Comparison of ENCODE assay signal across 25 cellular contexts in the genomic region with DNA sequence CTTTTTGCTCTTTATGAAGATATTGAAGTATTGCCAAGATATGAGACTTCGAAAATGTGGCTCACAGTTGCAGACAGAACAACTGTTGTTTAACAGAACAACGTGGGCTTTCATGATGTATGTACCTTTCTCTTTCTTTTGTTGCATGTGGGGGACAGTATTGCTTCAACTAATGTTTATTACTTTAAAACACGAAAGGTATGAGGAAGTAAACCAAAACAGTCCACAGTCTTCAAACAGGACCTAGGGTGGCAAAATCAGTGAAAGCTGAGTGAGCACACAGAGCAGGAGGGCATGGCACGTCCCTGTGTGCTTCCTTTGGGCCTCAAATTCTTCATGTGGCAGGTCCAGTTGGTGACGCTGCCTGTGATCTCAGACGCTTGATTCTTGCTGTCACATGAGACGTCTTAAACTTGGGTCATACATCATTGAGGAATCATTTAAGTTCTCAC. TPM values are rescaled to one million over a fixed set of nuclear protein-coding genes. Genes with fewer than 3 reads are reported as not detected.
DNase-seq lines count a peak whose midpoint lies in the region; ATAC-seq and TF ChIP-seq lines count a peak whose summit lies in the region.
"Had no signal": no experiment of that assay in that cellular context is flagged by ENCODE, and none has a peak within 500 bp of the region (broad histone marks: within the 10 kb centered on the region; RNA-seq: fewer than 3 reads in every experiment).

No MANE protein-coding gene starts in this region.

- DNase-seq in GM23338 (ENCODE audit: low spot score) (no peak), body of pancreas (peak; percentile 29 to 62 (median 46)), mucosa of descending colon (no peak), testis (peak; percentile 55)
- DNase-seq in stimulated activated naive B cell treated with anti-CD40 and anti-IgM and Interleukin-4, amounts not matched to agents 10 μg/mL and 1 μg/mL and 100 μg/mL, for 72 hours = no peak
- no peak for DNase-seq in CD4-positive, alpha-beta T cell
- DNase-seq: activated CD4-positive, alpha-beta T cell treated with anti-CD3 and anti-CD28 coated beads for 48 hours; activated gamma-delta T cell treated with Interleukin-2 at 50 U/mL for 16 hours; activated T-cell treated with anti-CD3 and anti-CD28 coated beads, Interleukin-2, amount 50 U/mL, for 24 hours; erythroblast; heart right ventricle; HFFc6; Kasumi-1; kidney glomerular epithelial cell; NCI-H187; NCI-H2171 treated with DMSO at 0.1 percent for 48 hours; NCI-H524; NK-92 treated with Interleukin-12 subunit alpha and Interleukin-12 subunit beta, amount 100 ng/mL, for 24 hours; Right ventricle myocardium superior; stimulated activated naive CD8-positive, alpha-beta T cell treated with anti-CD3 and anti-CD28 coated beads, Interleukin-15, Interleukin-2, amounts not matched to agents 100 U/mL and 50 U/mL, for 24 hours had no signal

- no peaks in the 10 kb centered on the region for H3K9me3 ChIP-seq in body of pancreas
- no peaks in the 10 kb centered on the region for H3K9me3 ChIP-seq in mucosa of descending colon
- no peaks in the 10 kb centered on the region for H3K9me3 ChIP-seq in testis
- no peaks in the 10 kb centered on the region for H3K9me3 ChIP-seq in CD4-positive, alpha-beta T cell (ENCODE audit: control insufficient read depth, low read length)
- H3K9me3 ChIP-seq: heart right ventricle had no signal

- no peak overlapping the region for H3K4me2 ChIP-seq in GM23338

- H3K27ac Mint-ChIP-seq in GM23338 = peak overlapping the region; percentile 28; the same call in 1 of the 2 replicates
- no peak overlapping the region for H3K27ac Mint-ChIP-seq in stimulated activated naive B cell treated with anti-CD40 and anti-IgM and Interleukin-4, amounts not matched to agents 10 μg/mL and 1 μg/mL and 100 μg/mL, for 72 hours
- H3K27ac Mint-ChIP-seq in CD4-positive, alpha-beta T cell = no peak overlapping the region
- H3K27ac Mint-ChIP-seq: activated T-cell treated with anti-CD3 and anti-CD28 coated beads, Interleukin-2, amount 50 U/mL, for 24 hours; HFFc6; memory B cell; progenitor cell of endocrine pancreas had no signal

- H3K27me3 ChIP-seq in GM23338 (ENCODE audit: insufficient read depth) (no peaks in the 10 kb centered on the region), body of pancreas (no peaks in the 10 kb centered on the region), testis (no peaks in the 10 kb centered on the region)
- H3K27me3 ChIP-seq in CD4-positive, alpha-beta T cell (ENCODE audit: control insufficient read depth, insufficient read depth, low read length) = no peaks in the 10 kb centered on the region
- H3K27me3 ChIP-seq: heart right ventricle had no signal

- intact Hi-C loops in body of pancreas (cut with DNase I) (no loop called here), mucosa of descending colon (cut with DNase I, micrococcal nuclease) (no loop called here), testis (cut with DNase I; ENCODE audit: low total_unique reads) (no loop called here)
- intact Hi-C loops in CD4-positive, alpha-beta T cell (cut with DNase I, micrococcal nuclease) = loop anchor here in 1 of 2 experiments (5.0 kb wide), 1 partner anchor 40 kb away; no protein-coding TSS in a partner anchor

- peak in 2 of 3 donors; percentile 52 to 65 for TF ChIP-seq POLR2A in body of pancreas (IDR thresholded peaks at IDR 0.05)
- no peak for TF ChIP-seq POLR2A in testis (IDR thresholded peaks at IDR 0.05)

- no peak overlapping the region for H3K4me3 ChIP-seq in GM23338
- H3K4me3 ChIP-seq in body of pancreas = no peak overlapping the region
- H3K4me3 ChIP-seq in mucosa of descending colon = no peak overlapping the region
- no peak overlapping the region for H3K4me3 ChIP-seq in testis
- H3K4me3 ChIP-seq: heart right ventricle had no signal

- no peaks in the 10 kb centered on the region for H3K27me3 Mint-ChIP-seq in GM23338 (ENCODE audit: insufficient read depth, low read depth, poor library complexity)
- H3K27me3 Mint-ChIP-seq in stimulated activated naive B cell treated with anti-CD40 and anti-IgM and Interleukin-4, amounts not matched to agents 10 μg/mL and 1 μg/mL and 100 μg/mL, for 72 hours = no peaks in the 10 kb centered on the region
- H3K27me3 Mint-ChIP-seq in CD4-positive, alpha-beta T cell = no peaks in the 10 kb centered on the region
- H3K27me3 Mint-ChIP-seq: activated T-cell treated with anti-CD3 and anti-CD28 coated beads, Interleukin-2, amount 50 U/mL, for 24 hours; memory B cell; progenitor cell of endocrine pancreas had no signal

- POLR2A ChIA-PET in CD4-positive, alpha-beta T cell (lab: Charles Lee) = interaction anchor here (0.6 kb wide), 1 partner anchor 124 kb away, joined by 4 read pairs; no protein-coding TSS in a partner anchor

- no peak for TF ChIP-seq CTCF in GM23338 (conservative IDR thresholded peaks at IDR 0.05; ENCODE audit: low read depth in 2 of 2)
- TF ChIP-seq CTCF in body of pancreas (IDR thresholded peaks at IDR 0.05) = no peak
- no peak for TF ChIP-seq CTCF in mucosa of descending colon (IDR thresholded peaks at IDR 0.05)
- TF ChIP-seq CTCF in testis (IDR thresholded peaks at IDR 0.05) = no peak
- no peak for TF ChIP-seq CTCF in CD4-positive, alpha-beta T cell (IDR thresholded peaks at IDR 0.05)

- peak overlapping the region; percentile 72 for H3K27ac ChIP-seq in GM23338 (ENCODE audit: low read depth)
- H3K27ac ChIP-seq in body of pancreas = peak overlapping the region; percentile 49 to 87 (median 75)
- H3K27ac ChIP-seq in testis = peak overlapping the region; percentile 60 to 72
- no peak overlapping the region for H3K27ac ChIP-seq in CD4-positive, alpha-beta T cell (ENCODE audit: low read depth, low read length)
- H3K27ac ChIP-seq: C4-2B, heart right ventricle, HL-60 had no signal

- no peaks in the 10 kb centered on the region for H3K79me2 ChIP-seq in GM23338 (replicated peaks; ENCODE audit: insufficient read depth)

- peaks cover 2% of the 10 kb centered on the region; the same call in 1 of the 3 replicates for H3K4me1 Mint-ChIP-seq in GM23338
- peaks cover 4 to 11% of the 10 kb centered on the region in 2 donors for H3K4me1 Mint-ChIP-seq in stimulated activated naive B cell treated with anti-CD40 and anti-IgM and Interleukin-4, amounts not matched to agents 10 μg/mL and 1 μg/mL and 100 μg/mL, for 72 hours
- no peaks in the 10 kb centered on the region for H3K4me1 Mint-ChIP-seq in CD4-positive, alpha-beta T cell (ENCODE audit: low read depth)
- H3K4me1 Mint-ChIP-seq: memory B cell had no signal

- H3K36me3 Mint-ChIP-seq in GM23338 (ENCODE audit: low read depth) = peaks cover 28% of the 10 kb centered on the region
- H3K36me3 Mint-ChIP-seq in stimulated activated naive B cell treated with anti-CD40 and anti-IgM and Interleukin-4, amounts not matched to agents 10 μg/mL and 1 μg/mL and 100 μg/mL, for 72 hours = peaks cover 5 to 29% of the 10 kb centered on the region in 2 donors
- H3K36me3 Mint-ChIP-seq in CD4-positive, alpha-beta T cell (ENCODE audit: low read depth) = peaks cover 46% of the 10 kb centered on the region

- 56 to 80% methylated on average over 7 of the region's 7 CpGs for WGBS in body of pancreas, 2 donors
- WGBS in testis, 2 donors = 48 to 62% methylated on average over 7 of the region's 7 CpGs

- peaks cover 4% of the 10 kb centered on the region for H3K9me2 ChIP-seq in GM23338 (ENCODE audit: insufficient read depth)

- H3K9me3 Mint-ChIP-seq in GM23338 = no peaks in the 10 kb centered on the region
- H3K9me3 Mint-ChIP-seq in stimulated activated naive B cell treated with anti-CD40 and anti-IgM and Interleukin-4, amounts not matched to agents 10 μg/mL and 1 μg/mL and 100 μg/mL, for 72 hours = no peaks in the 10 kb centered on the region
- no peaks in the 10 kb centered on the region for H3K9me3 Mint-ChIP-seq in CD4-positive, alpha-beta T cell
- H3K9me3 Mint-ChIP-seq: activated T-cell treated with anti-CD3 and anti-CD28 coated beads, Interleukin-2, amount 50 U/mL, for 24 hours; HFFc6; memory B cell had no signal

- no peak overlapping the region for H3K4me3 Mint-ChIP-seq in GM23338
- no peak overlapping the region for H3K4me3 Mint-ChIP-seq in stimulated activated naive B cell treated with anti-CD40 and anti-IgM and Interleukin-4, amounts not matched to agents 10 μg/mL and 1 μg/mL and 100 μg/mL, for 72 hours
- H3K4me3 Mint-ChIP-seq in CD4-positive, alpha-beta T cell = no peak overlapping the region
- H3K4me3 Mint-ChIP-seq: activated T-cell treated with anti-CD3 and anti-CD28 coated beads, Interleukin-2, amount 50 U/mL, for 24 hours; HFFc6; memory B cell had no signal

- no peak overlapping the region for H2AFZ ChIP-seq in GM23338

- 0 out of 2 replicates have a peak, but pooled peaks cover 3% of the 10 kb centered on the region for H4K20me1 ChIP-seq in GM23338 (replicated peaks; ENCODE audit: insufficient read depth)

- CTCF ChIA-PET in CD4-positive, alpha-beta T cell (lab: Charles Lee) = interaction anchor here (1.0 kb wide), 1 partner anchor 86 kb away, joined by 3 read pairs; no protein-coding TSS in a partner anchor

- H3F3A ChIP-seq in GM23338 (replicated peaks; ENCODE audit: low read depth) = peaks cover 5% of the 10 kb centered on the region; the same call in 1 of the 2 replicates

- ATAC-seq in GM23338 (no peak), body of pancreas (peak; percentile 85), mucosa of descending colon (peak; percentile 64), GM18909 (IDR thresholded peaks at IDR 0.05; ENCODE audit: poor library complexity, unreplicated experiment) (no peak)
- ATAC-seq in stimulated activated naive B cell treated with anti-CD40 and anti-IgM and Interleukin-4, amounts not matched to agents 10 μg/mL and 1 μg/mL and 100 μg/mL, for 72 hours (replicated peaks) = no peak
- ATAC-seq in CD4-positive, alpha-beta T cell (ENCODE audit: poor library complexity) = no peak
- ATAC-seq: heart right ventricle; stimulated activated naive CD8-positive, alpha-beta T cell treated with anti-CD3 and anti-CD28 coated beads, Interleukin-15, Interleukin-2, amounts not matched to agents 100 U/mL and 50 U/mL, for 24 hours had no signal

- peaks cover 40% of the 10 kb centered on the region; the same call in 1 of the 2 replicates for H3K36me3 ChIP-seq in GM23338 (ENCODE audit: insufficient read depth)
- H3K36me3 ChIP-seq in body of pancreas (replicated peaks in 1 of 2; ENCODE audit: insufficient read depth in 1 of 2, low read depth in 2 of 2) = peaks cover 6 to 15% of the 10 kb centered on the region in 2 donors
- H3K36me3 ChIP-seq in mucosa of descending colon (ENCODE audit: low read depth) = no peaks in the 10 kb centered on the region
- no peaks in the 10 kb centered on the region for H3K36me3 ChIP-seq in testis (ENCODE audit: low read depth, missing control alignments)

- H3K4me1 ChIP-seq in GM23338 (ENCODE audit: insufficient read depth) (no peaks in the 10 kb centered on the region), body of pancreas (peaks cover 21% of the 10 kb centered on the region), mucosa of descending colon (ENCODE audit: low read depth) (peaks cover 17% of the 10 kb centered on the region), testis (peaks cover 6% of the 10 kb centered on the region)

RNA-seq across cellular contexts. Expression of gene CHAF1B, which starts 7.8 kb away (rescaled TPM):
- total RNA-seq in GM23338 (2014; rRNA removed; shearing (Covaris generic)) = 13.1 and 17.4 TPM in 2 replicates
- polyA plus RNA-seq in GM23338 (2016; fragmentation: Nextera tagmentation; extraction: Ambion mirVana) = 7.9 and 9.0 TPM in 2 replicates
- total RNA-seq in body of pancreas = 1 to 10 TPM; 4.2 to 6.3 TPM
- 1 to 10 TPM; 1.4 to 4.7 (median 1.5) TPM for total RNA-seq in mucosa of descending colon
- total RNA-seq in testis = 1 to 10 TPM; 5.2 to 6.2 TPM
- polyA plus RNA-seq in testis (ENCODE audit: insufficient read depth, low read depth, low replicate concordance) = 6.5 TPM
- total RNA-seq in CD4-positive, alpha-beta T cell = 1 to 10 TPM; 4.5 to 4.8 TPM

RNA-seq across cellular contexts. Expression of gene MORC3, which starts 57.4 kb away (rescaled TPM):
- total RNA-seq in GM23338 (2014; rRNA removed; shearing (Covaris generic)) = 22.3 and 25.4 TPM in 2 replicates
- polyA plus RNA-seq in GM23338 (2016; fragmentation: Nextera tagmentation; extraction: Ambion mirVana) (9.1 and 11.5 TPM in 2 replicates), testis (ENCODE audit: insufficient read depth, low read depth, low replicate concordance) (21.4 TPM)
- total RNA-seq in body of pancreas (10 to 100 TPM; 16.9 to 46.1 TPM), mucosa of descending colon (10 to 100 TPM; 27.9 to 42.1 (median 29.9) TPM), testis (10 to 100 TPM; 45.6 to 48.0 TPM)
- 10 to 100 TPM; 70.2 to 71.0 TPM for total RNA-seq in CD4-positive, alpha-beta T cell

Comparison
In these comparisons a context has a peak if more than half of its experiments do, and no peak if none do; other contexts are left out.
1. ATAC-seq: peak in body of pancreas (single experiment) and mucosa of descending colon (single experiment); none in GM23338 (single experiment), stimulated activated naive B cell treated with anti-CD40 and anti-IgM and Interleukin-4, amounts not matched to agents 10 μg/mL and 1 μg/mL and 100 μg/mL, for 72 hours (0 of 2), CD4-positive, alpha-beta T cell (single experiment) and GM18909 (single experiment).
2. DNase-seq: peak in body of pancreas (4 of 4) and testis (single experiment); none in GM23338 (single experiment), mucosa of descending colon (0 of 3), stimulated activated naive B cell treated with anti-CD40 and anti-IgM and Interleukin-4, amounts not matched to agents 10 μg/mL and 1 μg/mL and 100 μg/mL, for 72 hours (single experiment) and CD4-positive, alpha-beta T cell (0 of 10).